ENCODE assay signal across 1 cellular context in genomic region chr12:45215419-45216296, GRCh38.
TF ChIP-seq lines count a peak whose summit lies in the region.

ANO6 (plus strand) TSS chr12:45216095; CDS start chr12:45216322, 227 bp downstream.

TF ChIP-seq in HepG2, 621 proteins besides CTCF, POLR2A, EP300 and RAD21 (continued from another document and continues in another):
- TF ChIP-seq SNAPC4 (CRISPR knock-in tag; IDR thresholded peaks at IDR 0.05) (no peak; the same call in 1 of the 2 replicates), ZBTB20 (CRISPR knock-in tag; IDR thresholded peaks at IDR 0.05; ENCODE audit: borderline replicate concordance, low read depth) (peak; percentile 50; the same call in 1 of the 2 replicates), ZNF563 (CRISPR knock-in tag; IDR thresholded peaks at IDR 0.05) (peak; percentile 12), HES4 (CRISPR knock-in tag; IDR thresholded peaks at IDR 0.05; ENCODE audit: borderline replicate concordance) (no peak), JUNB (CRISPR knock-in tag; IDR thresholded peaks at IDR 0.05; ENCODE audit: borderline replicate concordance) (no peak), ZHX2 (IDR thresholded peaks at IDR 0.05; ENCODE audit: low read depth) (peak; percentile 23; the same call in 1 of the 2 replicates), ZHX2 (CRISPR knock-in tag; IDR thresholded peaks at IDR 0.05; ENCODE audit: borderline replicate concordance) (no peak), ZNF678 (CRISPR knock-in tag; IDR thresholded peaks at IDR 0.05) (no peak), HMG20A (CRISPR knock-in tag; IDR thresholded peaks at IDR 0.05; ENCODE audit: borderline replicate concordance) (no peak), FOXK2 (IDR thresholded peaks at IDR 0.05) (no peak), SALL2 (CRISPR knock-in tag; IDR thresholded peaks at IDR 0.05) (peak; percentile 38; the same call in 1 of the 2 replicates), ZNF580 (CRISPR knock-in tag; IDR thresholded peaks at IDR 0.05; ENCODE audit: borderline replicate concordance, low read depth) (0 out of 2 replicates have a peak, but pooled peaks have one; percentile 75), KAT2B (IDR thresholded peaks at IDR 0.05; ENCODE audit: borderline replicate concordance, low read depth, low read length) (no peak; the same call in 1 of the 2 replicates), ZNF414 (CRISPR knock-in tag; IDR thresholded peaks at IDR 0.05) (no peak), ZNF558 (CRISPR knock-in tag; IDR thresholded peaks at IDR 0.05; ENCODE audit: borderline replicate concordance) (no peak), ZNF430 (CRISPR knock-in tag; IDR thresholded peaks at IDR 0.05) (no peak; the same call in 1 of the 2 replicates), NFE2L2 (IDR thresholded peaks at IDR 0.05; ENCODE audit: low read length) (no peak), CC2D1A (CRISPR knock-in tag; IDR thresholded peaks at IDR 0.05) (no peak), NPAS2 (CRISPR knock-in tag; IDR thresholded peaks at IDR 0.05; ENCODE audit: borderline replicate concordance) (no peak), ZNF574 (CRISPR knock-in tag; IDR thresholded peaks at IDR 0.05) (peak; percentile 69; the same call in 1 of the 2 replicates), HNRNPUL1 (IDR thresholded peaks at IDR 0.05; ENCODE audit: low read depth, low read length) (no peak), FOSL1 (CRISPR knock-in tag; IDR thresholded peaks at IDR 0.05; ENCODE audit: borderline replicate concordance) (no peak), IRF1 (CRISPR knock-in tag; IDR thresholded peaks at IDR 0.05; ENCODE audit: low read depth) (no peak), PRDM4 (CRISPR knock-in tag; IDR thresholded peaks at IDR 0.05; ENCODE audit: borderline replicate concordance) (no peak), SP4 (CRISPR knock-in tag; IDR thresholded peaks at IDR 0.05) (no peak; the same call in 1 of the 2 replicates), ZNF546 (CRISPR knock-in tag; conservative IDR thresholded peaks at IDR 0.05) (peak; percentile 70; the same call in 1 of the 2 replicates), POLR2AphosphoS5 (IDR thresholded peaks at IDR 0.05; ENCODE audit: low read depth, low read length) (peak; percentile 66), FOXO4 (CRISPR knock-in tag; conservative IDR thresholded peaks at IDR 0.05) (no peak), ZNF775 (CRISPR knock-in tag; IDR thresholded peaks at IDR 0.05; ENCODE audit: borderline replicate concordance) (no peak), SETDB1 (CRISPR knock-in tag; IDR thresholded peaks at IDR 0.05; ENCODE audit: borderline replicate concordance) (no peak), JUN (CRISPR knock-in tag; IDR thresholded peaks at IDR 0.05) (no peak)
